8 cellular contexts compared by ENCODE assay signal in the genomic region with DNA sequence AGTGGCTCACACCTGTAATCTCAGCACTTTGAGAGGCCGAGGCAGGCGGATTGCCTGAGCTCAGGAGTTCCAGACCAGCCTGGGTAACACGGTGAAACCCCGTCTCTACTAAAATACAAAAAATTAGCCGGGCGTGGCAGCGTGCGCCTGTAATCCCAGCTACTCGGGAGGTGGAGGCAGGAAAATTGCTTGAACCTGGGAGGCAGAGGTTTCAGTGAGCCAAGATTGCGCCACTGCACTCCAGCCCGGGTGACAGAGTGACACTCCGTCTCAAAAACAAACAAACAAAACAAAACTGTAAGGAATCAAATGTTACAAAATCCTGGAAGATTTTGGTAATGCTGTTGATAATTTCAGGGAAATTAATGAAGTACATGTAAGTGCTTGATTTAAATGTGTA. TPM values are rescaled to one million over a fixed set of nuclear protein-coding genes. Genes with fewer than 3 reads are reported as not detected.
A peak's percentile ranks its signal among the peaks of the same experiment; 100 is the strongest.
DNase-seq lines count a peak whose midpoint lies in the region; ATAC-seq and TF ChIP-seq lines count a peak whose summit lies in the region.
"Not testable (repeated sequence)": the region's sequence is repeated elsewhere in the genome, so short reads cannot be mapped to it uniquely, and the experiment has no call there.

No MANE protein-coding gene starts in this region.

- not testable (repeated sequence) for H3K9me3 Mint-ChIP-seq in activated T-helper 2 cell treated with anti-CD3 and anti-CD28 coated beads, Interferon-gamma antibody, Interleukin-2, Interleukin-4, amounts not matched to agents 10 μg/mL and 5 μg/mL and 100 μg/mL, durations not matched to agents 14 hours and 24 hours and 36 hours; nephron; stimulated activated naive B cell treated with anti-CD40 and anti-IgM and Interleukin-4, amounts not matched to agents 10 μg/mL and 1 μg/mL and 100 μg/mL, for 72 hours

- not testable (repeated sequence) for H3K27ac Mint-ChIP-seq in activated T-helper 2 cell treated with anti-CD3 and anti-CD28 coated beads, Interferon-gamma antibody, Interleukin-2, Interleukin-4, amounts not matched to agents 10 μg/mL and 5 μg/mL and 100 μg/mL, durations not matched to agents 14 hours and 24 hours and 36 hours
- peak overlapping the region in 1 of 3 experiments; percentile 73 for H3K27ac Mint-ChIP-seq in nephron
- H3K27ac Mint-ChIP-seq in stimulated activated naive B cell treated with anti-CD40 and anti-IgM and Interleukin-4, amounts not matched to agents 10 μg/mL and 1 μg/mL and 100 μg/mL, for 72 hours, result peak overlapping the region; percentile 96

- H3K4me1 ChIP-seq in BLaER1 (peaks cover 78% of the 10 kb centered on the region), Peyer's patch (peaks cover 0 to 11% (median 2%) of the 10 kb centered on the region in 4 donors)
- H3K4me1 ChIP-seq in HAP-1; duodenal mucosa (ENCODE audit: control insufficient read depth in 1 of 2, insufficient read depth in 2 of 2, low read length in 2 of 2): not testable (repeated sequence)

- peak; percentile 5 to 10 for ATAC-seq in stimulated activated naive B cell treated with anti-CD40 and anti-IgM and Interleukin-4, amounts not matched to agents 10 μg/mL and 1 μg/mL and 100 μg/mL, for 72 hours (replicated peaks)

- H3K4me3 Mint-ChIP-seq in activated T-helper 2 cell treated with anti-CD3 and anti-CD28 coated beads, Interferon-gamma antibody, Interleukin-2, Interleukin-4, amounts not matched to agents 10 μg/mL and 5 μg/mL and 100 μg/mL, durations not matched to agents 14 hours and 24 hours and 36 hours (ENCODE audit: low read depth), result peak overlapping the region; percentile 95
- H3K4me3 Mint-ChIP-seq in nephron, result peak overlapping the region; percentile 95 to 97 (median 97)
- H3K4me3 Mint-ChIP-seq in stimulated activated naive B cell treated with anti-CD40 and anti-IgM and Interleukin-4, amounts not matched to agents 10 μg/mL and 1 μg/mL and 100 μg/mL, for 72 hours, result peak overlapping the region; percentile 91 to 99

- not testable (repeated sequence) for DNase-seq in HAP-1 (ENCODE audit: low spot score in 2 of 2); Peyer's patch; activated T-helper 2 cell treated with anti-CD3 and anti-CD28 coated beads, Interferon-gamma antibody, Interleukin-2, Interleukin-4, amounts not matched to agents 10 μg/mL and 5 μg/mL and 100 μg/mL, durations not matched to agents 14 hours and 24 hours and 36 hours (ENCODE audit: low spot score); stimulated activated naive B cell treated with anti-CD40 and anti-IgM and Interleukin-4, amounts not matched to agents 10 μg/mL and 1 μg/mL and 100 μg/mL, for 72 hours

- in situ Hi-C loops in HAP-1 (cut with MboI; ENCODE audit: low sequenced_read_pairs), result not testable (repeated sequence)

- H3K27me3 ChIP-seq in BLaER1; HAP-1 (ENCODE audit: low read depth); Peyer's patch; duodenal mucosa (ENCODE audit: control insufficient read depth in 1 of 2, insufficient read depth in 2 of 2, low read length in 2 of 2): not testable (repeated sequence)

- peaks cover 51% of the 10 kb centered on the region for H3K36me3 ChIP-seq in BLaER1
- H3K36me3 ChIP-seq in HAP-1 (replicated peaks); Peyer's patch; duodenal mucosa (ENCODE audit: control insufficient read depth in 1 of 2, insufficient read depth in 2 of 2, low read length in 2 of 2): not testable (repeated sequence)

- peaks cover 24% of the 10 kb centered on the region for H3K36me3 Mint-ChIP-seq in activated T-helper 2 cell treated with anti-CD3 and anti-CD28 coated beads, Interferon-gamma antibody, Interleukin-2, Interleukin-4, amounts not matched to agents 10 μg/mL and 5 μg/mL and 100 μg/mL, durations not matched to agents 14 hours and 24 hours and 36 hours (ENCODE audit: low read depth)
- H3K36me3 Mint-ChIP-seq in nephron (ENCODE audit: low read depth), result not testable (repeated sequence)
- peaks cover 33 to 35% of the 10 kb centered on the region in 2 donors for H3K36me3 Mint-ChIP-seq in stimulated activated naive B cell treated with anti-CD40 and anti-IgM and Interleukin-4, amounts not matched to agents 10 μg/mL and 1 μg/mL and 100 μg/mL, for 72 hours

- peak overlapping the region; percentile 87 for H3K9ac ChIP-seq in BLaER1
- H3K9ac ChIP-seq in duodenal mucosa (ENCODE audit: low read depth in 1 of 2, low read length in 2 of 2), result peak overlapping the region; percentile 43 to 47

- not testable (repeated sequence) for H3K27me3 Mint-ChIP-seq in activated T-helper 2 cell treated with anti-CD3 and anti-CD28 coated beads, Interferon-gamma antibody, Interleukin-2, Interleukin-4, amounts not matched to agents 10 μg/mL and 5 μg/mL and 100 μg/mL, durations not matched to agents 14 hours and 24 hours and 36 hours (ENCODE audit: low read depth); nephron (ENCODE audit: low read depth); stimulated activated naive B cell treated with anti-CD40 and anti-IgM and Interleukin-4, amounts not matched to agents 10 μg/mL and 1 μg/mL and 100 μg/mL, for 72 hours

- peak overlapping the region; percentile 98 for H3K27ac ChIP-seq in BLaER1
- peak overlapping the region; percentile 20 to 84 (median 77) for H3K27ac ChIP-seq in Peyer's patch
- H3K27ac ChIP-seq in duodenal mucosa (ENCODE audit: low read depth, low read length), result not testable (repeated sequence)

- TF ChIP-seq POLR2A in Peyer's patch (IDR thresholded peaks at IDR 0.05), result not testable (repeated sequence)

- peaks cover 27% of the 10 kb centered on the region for H4K20me1 ChIP-seq in BLaER1

- H3K9me3 ChIP-seq in BLaER1, result peaks cover 11% of the 10 kb centered on the region; the same call in 1 of the 2 replicates
- not testable (repeated sequence) for H3K9me3 ChIP-seq in HAP-1; Peyer's patch; duodenal mucosa (ENCODE audit: control insufficient read depth in 1 of 2, low read length in 2 of 2)

- TF ChIP-seq CTCF in Peyer's patch (IDR thresholded peaks at IDR 0.05); nephron (IDR thresholded peaks at IDR 0.05; ENCODE audit: unreplicated experiment in 3 of 3): not testable (repeated sequence)

- peaks cover 15% of the 10 kb centered on the region for H3K4me1 Mint-ChIP-seq in activated T-helper 2 cell treated with anti-CD3 and anti-CD28 coated beads, Interferon-gamma antibody, Interleukin-2, Interleukin-4, amounts not matched to agents 10 μg/mL and 5 μg/mL and 100 μg/mL, durations not matched to agents 14 hours and 24 hours and 36 hours (ENCODE audit: low read depth)
- peaks cover 11% of the 10 kb centered on the region for H3K4me1 Mint-ChIP-seq in nephron
- H3K4me1 Mint-ChIP-seq in stimulated activated naive B cell treated with anti-CD40 and anti-IgM and Interleukin-4, amounts not matched to agents 10 μg/mL and 1 μg/mL and 100 μg/mL, for 72 hours, result peaks cover 20 to 48% of the 10 kb centered on the region in 2 donors

- intact Hi-C loops in activated T-helper 2 cell treated with anti-CD3 and anti-CD28 coated beads, Interferon-gamma antibody, Interleukin-2, Interleukin-4, amounts not matched to agents 10 μg/mL and 5 μg/mL and 100 μg/mL, durations not matched to agents 14 hours and 24 hours and 36 hours (cut with micrococcal nuclease), result loop anchor here (5.0 kb wide), 1 partner anchor 41 kb away; the partner anchor contains the start of gene ERVK3-1

- peak overlapping the region; percentile 83 for H3K4me2 ChIP-seq in BLaER1

- H3K4me3 ChIP-seq in BLaER1, result peak overlapping the region; percentile 73
- H3K4me3 ChIP-seq in HAP-1, result peak overlapping the region; percentile 78
- peak overlapping the region; percentile 56 to 71 (median 64) for H3K4me3 ChIP-seq in Peyer's patch
- peak overlapping the region; percentile 71 to 73 for H3K4me3 ChIP-seq in duodenal mucosa (ENCODE audit: low read depth in 1 of 2, low read length in 2 of 2)
- H3K4me3 ChIP-seq in iPS-11a (ENCODE audit: low read depth, low read length), result peak overlapping the region; percentile 68

RNA-seq across cellular contexts. Expression of gene A1BG, which starts 5.2 kb away (rescaled TPM):
- total RNA-seq in Peyer's patch, result 10 to 100 TPM in 1 of 4 donors, 1 to 10 TPM in 2, not detected in 1; 5.4 to 26.4 (median 8.3) TPM
- 11.8 and 13.3 TPM in 2 replicates for total RNA-seq in activated T-helper 2 cell treated with anti-CD3 and anti-CD28 coated beads, Interferon-gamma antibody, Interleukin-2, Interleukin-4, amounts not matched to agents 10 μg/mL and 5 μg/mL and 100 μg/mL, durations not matched to agents 14 hours and 24 hours and 36 hours

RNA-seq across cellular contexts. Expression of gene ZNF497, which starts 14.5 kb away (rescaled TPM):
- 1 to 10 TPM in 2 of 4 donors, under 1 TPM in 1, not detected in 1; 0.70 to 4.4 (median 2.1) TPM for total RNA-seq in Peyer's patch
- 0.76 and 2.2 TPM in 2 replicates for total RNA-seq in activated T-helper 2 cell treated with anti-CD3 and anti-CD28 coated beads, Interferon-gamma antibody, Interleukin-2, Interleukin-4, amounts not matched to agents 10 μg/mL and 5 μg/mL and 100 μg/mL, durations not matched to agents 14 hours and 24 hours and 36 hours

RNA-seq across cellular contexts. Expression of gene ZSCAN22, which starts 21.3 kb away (rescaled TPM):
- 1 to 10 TPM; 2.5 to 4.6 (median 4.0) TPM for total RNA-seq in Peyer's patch
- 4.6 and 4.9 TPM in 2 replicates for total RNA-seq in activated T-helper 2 cell treated with anti-CD3 and anti-CD28 coated beads, Interferon-gamma antibody, Interleukin-2, Interleukin-4, amounts not matched to agents 10 μg/mL and 5 μg/mL and 100 μg/mL, durations not matched to agents 14 hours and 24 hours and 36 hours

RNA-seq across cellular contexts. Expression of gene ZNF837, which starts 32.8 kb away (rescaled TPM):
- 10 to 100 TPM in 1 of 4 donors, 1 to 10 TPM in 3; 3.3 to 10.9 (median 7.7) TPM for total RNA-seq in Peyer's patch
- total RNA-seq in activated T-helper 2 cell treated with anti-CD3 and anti-CD28 coated beads, Interferon-gamma antibody, Interleukin-2, Interleukin-4, amounts not matched to agents 10 μg/mL and 5 μg/mL and 100 μg/mL, durations not matched to agents 14 hours and 24 hours and 36 hours, result 1.1 and 1.5 TPM in 2 replicates

RNA-seq across cellular contexts. Expression of gene RPS5, which starts 39.0 kb away (rescaled TPM):
- 1,000 to 10,000 TPM in 1 of 4 donors, 100 to 1,000 TPM in 3; 428 to 1,258 (median 517) TPM for total RNA-seq in Peyer's patch
- total RNA-seq in activated T-helper 2 cell treated with anti-CD3 and anti-CD28 coated beads, Interferon-gamma antibody, Interleukin-2, Interleukin-4, amounts not matched to agents 10 μg/mL and 5 μg/mL and 100 μg/mL, durations not matched to agents 14 hours and 24 hours and 36 hours, result 1,217 and 1,244 TPM in 2 replicates
